Comparison of ENCODE assay signal across 27 cellular contexts in the genomic region with DNA sequence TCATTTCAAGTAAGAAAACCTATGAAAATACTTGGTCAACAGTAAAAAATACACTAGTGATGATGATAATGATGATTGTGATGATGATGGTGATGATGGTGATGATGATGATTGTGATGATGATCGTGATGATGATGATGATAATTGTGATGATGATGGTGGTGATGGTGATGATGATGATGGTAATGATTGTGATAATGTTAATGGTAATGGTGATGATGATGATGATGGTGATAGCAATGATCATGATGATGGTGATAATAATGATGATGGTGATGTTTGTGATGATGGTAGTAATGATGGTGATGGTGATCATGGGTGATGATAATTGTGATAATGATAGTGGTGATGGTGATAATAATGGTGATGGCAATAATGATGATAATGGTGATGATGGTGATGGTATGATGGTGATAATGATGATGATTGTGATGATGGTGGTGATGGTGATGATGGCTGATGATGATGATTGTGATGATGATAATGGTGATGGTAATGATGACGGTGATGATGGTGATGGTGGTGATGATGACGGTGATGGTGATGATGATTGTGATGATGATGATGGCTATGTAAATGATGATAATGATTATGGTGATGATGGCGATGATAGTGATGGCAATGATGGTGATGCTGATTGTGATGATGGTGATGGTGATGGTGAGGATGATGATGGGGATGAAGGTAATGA.
"Had no signal": no experiment of that assay in that cellular context is flagged by ENCODE, and none has a peak within 500 bp of the region (broad histone marks: within the 10 kb centered on the region; RNA-seq: fewer than 3 reads in every experiment).

No MANE protein-coding gene starts in this region.

- ATAC-seq: activated CD4-positive, alpha-beta T cell treated with anti-CD3 and anti-CD28 coated beads for 36 hours; activated CD8-positive, alpha-beta memory T cell treated with anti-CD3 and anti-CD28 coated beads, Interleukin-2, amount 10 ng/mL, durations not matched to agents 7 days and 5 days; activated CD8-positive, alpha-beta T cell treated with anti-CD3 and anti-CD28 coated beads, Interleukin-2, amount 10 ng/mL, durations not matched to agents 7 days and 5 days; activated naive CD4-positive, alpha-beta T cell treated with anti-CD3 and anti-CD28 coated beads, Interleukin-2, amount 50 U/mL, for 72 hours; effector memory CD8-positive, alpha-beta T cell; foreskin keratinocyte; gastrocnemius medialis; heart right ventricle had no signal

- H3K4me3 ChIP-seq: ascending aorta, esophagus muscularis mucosa, gastrocnemius medialis, heart right ventricle, hepatocyte had no signal

- H3K27ac ChIP-seq: ascending aorta, brain microvascular endothelial cell, esophagus muscularis mucosa, foreskin keratinocyte, gastrocnemius medialis, heart right ventricle, hepatocyte had no signal

- H3K4me1 ChIP-seq: ascending aorta, esophagus muscularis mucosa, foreskin keratinocyte, gastrocnemius medialis, heart right ventricle had no signal

- H3K9me3 ChIP-seq: ascending aorta, esophagus muscularis mucosa, gastrocnemius medialis had no signal

- H2AFZ ChIP-seq: hepatocyte had no signal

- H3K27me3 ChIP-seq: ascending aorta, brain microvascular endothelial cell, foreskin keratinocyte, gastrocnemius medialis, heart right ventricle, hepatocyte had no signal

- H3K79me2 ChIP-seq: hepatocyte had no signal

- DNase-seq: activated CD4-positive, alpha-beta memory T cell treated with anti-CD3 and anti-CD28 coated beads for 36 hours; activated CD4-positive, alpha-beta T cell treated with anti-CD3 and anti-CD28 coated beads for 36 hours; activated CD4-positive, alpha-beta T cell treated with anti-CD3 and anti-CD28 coated beads, Interleukin-2, amount 10 ng/mL, durations not matched to agents 24 days and 14 days; activated CD4-positive, CD25-positive, alpha-beta regulatory T cell; activated CD4-positive, CD25-positive, alpha-beta regulatory T cell treated with anti-CD3 and anti-CD28 coated beads, Interleukin-2, amount 50 U/mL, for 72 hours; activated CD8-positive, alpha-beta memory T cell treated with anti-CD3 and anti-CD28 coated beads, Interleukin-2, amount 10 ng/mL, durations not matched to agents 7 days and 5 days; activated CD8-positive, alpha-beta memory T cell treated with anti-CD3 and anti-CD28 coated beads, Interleukin-2, amount 50 U/mL, for 4 hours; activated CD8-positive, alpha-beta T cell treated with anti-CD3 and anti-CD28 coated beads, Interleukin-2, amount 10 ng/mL, durations not matched to agents 7 days and 5 days; activated gamma-delta T cell; activated naive CD4-positive, alpha-beta T cell; activated naive CD4-positive, alpha-beta T cell treated with anti-CD3 and anti-CD28 coated beads, Interleukin-2, amount 10 ng/mL, durations not matched to agents 7 days and 5 days; activated naive CD8-positive, alpha-beta T cell treated with anti-CD3 and anti-CD28 coated beads, Interleukin-2, amount 10 ng/mL, durations not matched to agents 7 days and 5 days; activated T-cell treated with anti-CD3 and anti-CD28 coated beads, Interleukin-2, amount 50 U/mL, for 1 hour; activated T-cell treated with anti-CD3 and anti-CD28 coated beads, Interleukin-2, amount 50 U/mL, for 48 hours; brain microvascular endothelial cell; cortex of kidney; dermis blood vessel endothelial cell; effector CD4-positive, alpha-beta T cell; effector memory CD8-positive, alpha-beta T cell; erythroblast; foreskin keratinocyte; gastrocnemius medialis; heart right ventricle had no signal

- H3K36me3 ChIP-seq: ascending aorta, brain microvascular endothelial cell, esophagus muscularis mucosa, gastrocnemius medialis, heart right ventricle had no signal

- H3K4me2 ChIP-seq: hepatocyte had no signal
